ENCODE assay signal across 17 cellular contexts in genomic region chr2:42848270-42848669, GRCh38. TPM values are rescaled to one million over a fixed set of nuclear protein-coding genes. Genes with fewer than 3 reads are reported as not detected.
"Had no signal": no experiment of that assay in that cellular context is flagged by ENCODE, and none has a peak within 500 bp of the region (broad histone marks: within the 10 kb centered on the region; RNA-seq: fewer than 3 reads in every experiment).

No MANE protein-coding gene starts in this region.

- H3K4me3 Mint-ChIP-seq: activated CD4-positive, alpha-beta T cell treated with anti-CD3 and anti-CD28 coated beads for 36 hours; activated CD8-positive, alpha-beta T cell treated with anti-CD3 and anti-CD28 coated beads for 36 hours; activated T-helper 1 cell treated with anti-CD3 and anti-CD28 coated beads, Interleukin-12 subunit alpha, Interleukin-12 subunit beta, Interleukin-2, Interleukin-4 antibody, amounts not matched to agents 30 ng/mL and 10 ng/mL and 1 ng/mL, durations not matched to agents 14 hours and 24 hours and 36 hours; dendritic cell treated with granulocyte-macrophage colony-stimulating factor and Interleukin-4, amounts not matched to agents 40 ng/mL and 50 ng/mL, for 4 days; stimulated activated naive CD8-positive, alpha-beta T cell treated with anti-CD3 and anti-CD28 coated beads, Interleukin-15, amount 100 ng/mL, for 72 hours; T-cell had no signal

- H3K36me3 Mint-ChIP-seq: T-cell had no signal

- H3K4me3 ChIP-seq: left lung, pancreas, thyroid gland had no signal

- H3K9me3 Mint-ChIP-seq: activated CD8-positive, alpha-beta T cell treated with anti-CD3 and anti-CD28 coated beads for 36 hours; activated T-helper 1 cell treated with anti-CD3 and anti-CD28 coated beads, Interleukin-12 subunit alpha, Interleukin-12 subunit beta, Interleukin-2, Interleukin-4 antibody, amounts not matched to agents 30 ng/mL and 10 ng/mL and 1 ng/mL, durations not matched to agents 14 hours and 24 hours and 36 hours; dendritic cell treated with granulocyte-macrophage colony-stimulating factor and Interleukin-4, amounts not matched to agents 40 ng/mL and 50 ng/mL, for 4 days; stimulated activated naive CD8-positive, alpha-beta T cell treated with anti-CD3 and anti-CD28 coated beads, Interleukin-15, amount 100 ng/mL, for 72 hours; T-cell had no signal

- H3K27me3 Mint-ChIP-seq: activated CD4-positive, alpha-beta T cell treated with anti-CD3 and anti-CD28 coated beads for 36 hours; activated CD8-positive, alpha-beta T cell treated with anti-CD3 and anti-CD28 coated beads for 36 hours; stimulated activated naive CD8-positive, alpha-beta T cell treated with anti-CD3 and anti-CD28 coated beads, Interleukin-15, amount 100 ng/mL, for 72 hours; T-cell had no signal

- H3K27ac ChIP-seq: foreskin keratinocyte, left lung, pancreas, thyroid gland, VCaP had no signal

- H3K27me3 ChIP-seq: foreskin keratinocyte, left lung, pancreas, thyroid gland had no signal

- ATAC-seq: activated CD4-positive, alpha-beta T cell treated with anti-CD3 and anti-CD28 coated beads for 36 hours; activated CD8-positive, alpha-beta T cell treated with anti-CD3 and anti-CD28 coated beads for 36 hours; foreskin keratinocyte; left lung; pancreas; stimulated activated naive CD8-positive, alpha-beta T cell treated with anti-CD3 and anti-CD28 coated beads, Interleukin-15, amount 100 ng/mL, for 72 hours; T-cell had no signal

- H3K27ac Mint-ChIP-seq: activated CD4-positive, alpha-beta T cell treated with anti-CD3 and anti-CD28 coated beads for 36 hours; activated CD8-positive, alpha-beta T cell treated with anti-CD3 and anti-CD28 coated beads for 36 hours; activated T-helper 1 cell treated with anti-CD3 and anti-CD28 coated beads, Interleukin-12 subunit alpha, Interleukin-12 subunit beta, Interleukin-2, Interleukin-4 antibody, amounts not matched to agents 30 ng/mL and 10 ng/mL and 1 ng/mL, durations not matched to agents 14 hours and 24 hours and 36 hours; dendritic cell treated with granulocyte-macrophage colony-stimulating factor and Interleukin-4, amounts not matched to agents 40 ng/mL and 50 ng/mL, for 4 days; stimulated activated naive CD8-positive, alpha-beta T cell treated with anti-CD3 and anti-CD28 coated beads, Interleukin-15, amount 100 ng/mL, for 72 hours; T-cell had no signal

- H3K36me3 ChIP-seq: left lung, pancreas, thyroid gland had no signal

- H3K4me1 Mint-ChIP-seq: activated CD4-positive, alpha-beta T cell treated with anti-CD3 and anti-CD28 coated beads for 36 hours; stimulated activated naive CD8-positive, alpha-beta T cell treated with anti-CD3 and anti-CD28 coated beads, Interleukin-15, amount 100 ng/mL, for 72 hours; T-cell had no signal

- DNase-seq: activated CD4-positive, alpha-beta T cell treated with anti-CD3 and anti-CD28 coated beads for 36 hours; activated CD8-positive, alpha-beta memory T cell treated with anti-CD3 and anti-CD28 coated beads, Interleukin-2, amount 50 U/mL, for 48 hours; activated CD8-positive, alpha-beta T cell treated with anti-CD3 and anti-CD28 coated beads for 36 hours; activated naive CD4-positive, alpha-beta T cell; central memory CD4-positive, alpha-beta T cell; foreskin keratinocyte; left lung; stimulated activated CD4-positive, alpha-beta T cell treated with anti-CD3 and anti-CD28 coated beads, Interleukin-4, amount 100 ng/mL, for 4 hours; stimulated activated naive CD8-positive, alpha-beta T cell treated with anti-CD3 and anti-CD28 coated beads, Interleukin-15, amount 100 ng/mL, for 72 hours; T-cell; T1000; thyroid gland had no signal

- H3K9me3 ChIP-seq: left lung, pancreas, thyroid gland had no signal

- H3K4me1 ChIP-seq: pancreas had no signal

RNA-seq across cellular contexts. Expression of gene HAAO, which starts 55.9 kb away (rescaled TPM):
- polyA plus RNA-seq: neural cell had no signal
